In genomic region chr7:3981281-3981680, GRCh38 we compare ENCODE assay signal across 17 cellular contexts.
DNase-seq lines count a peak whose midpoint lies in the region; ATAC-seq, FAIRE-seq and TF ChIP-seq lines count a peak whose summit lies in the region.
"Had no signal": no experiment of that assay in that cellular context is flagged by ENCODE, and none has a peak within 500 bp of the region (broad histone marks: within the 10 kb centered on the region; RNA-seq: fewer than 3 reads in every experiment).

No MANE protein-coding gene starts in this region.

- TF ChIP-seq RAD21 in H1 (IDR thresholded peaks at IDR 0.05 in 1 of 2, conservative IDR thresholded peaks at IDR 0.05 in 1 of 2; ENCODE audit: low read depth in 2 of 2, low read length in 2 of 2): peak; percentile 30 to 37; a peak in 3 of 4 replicates

- BruUV-seq in Caco-2 (replicated peaks; lab: Mats Ljungman, UMichigan): no TSS peak

- H3K9me3 Mint-ChIP-seq in GM23338: peaks cover 6% of the 10 kb centered on the region; the same call in 2 of the 3 replicates
- no peaks in the 10 kb centered on the region for H3K9me3 Mint-ChIP-seq in Caco-2 (ENCODE audit: unreplicated experiment)
- H3K9me3 Mint-ChIP-seq: CD4-positive, alpha-beta T cell had no signal

- H3K36me3 Mint-ChIP-seq in GM23338 (ENCODE audit: low read depth) (peaks cover 6% of the 10 kb centered on the region), Caco-2 (ENCODE audit: insufficient read depth, unreplicated experiment) (no peaks in the 10 kb centered on the region)

- H3K4ac ChIP-seq in H1 (replicated peaks; ENCODE audit: insufficient read length, low read depth, low read length) (no peak overlapping the region), mesendoderm (ENCODE audit: low read depth, low read length) (no peak overlapping the region)

- H4K91ac ChIP-seq in H1 (replicated peaks; ENCODE audit: insufficient read length, low read length): no peak overlapping the region

- H3K4me3 ChIP-seq in GM23338 (no peak overlapping the region), H1 (ENCODE audit: extremely low read depth in 1 of 4, insufficient read depth in 2 of 4, low read depth in 3 of 4, low read length in 4 of 4) (no peak overlapping the region), mesendoderm (ENCODE audit: low read length) (no peak overlapping the region), rectal smooth muscle tissue (ENCODE audit: low read length) (no peak overlapping the region), Caco-2 (ENCODE audit: low read depth, low read length) (no peak overlapping the region), mucosa of descending colon (no peak overlapping the region)
- H3K4me3 ChIP-seq: GM12878 had no signal

- H2AFZ ChIP-seq in GM23338: no peak overlapping the region
- no peak overlapping the region for H2AFZ ChIP-seq in H1 (ENCODE audit: low read length)

- peaks cover 11% of the 10 kb centered on the region for H3K4me1 Mint-ChIP-seq in GM23338
- H3K4me1 Mint-ChIP-seq in Caco-2 (ENCODE audit: low read depth, unreplicated experiment): peaks cover 7% of the 10 kb centered on the region
- H3K4me1 Mint-ChIP-seq: B cell had no signal

- no peak for FAIRE-seq in H1 (lab: Jason Lieb, UNC)
- FAIRE-seq: A204.1, GM12878, H54 had no signal

- H3K23me2 ChIP-seq in H1 (ENCODE audit: low read depth, low read length): no peaks in the 10 kb centered on the region

- H2BK5ac ChIP-seq in H1 (ENCODE audit: low read depth, low read length) (no peak overlapping the region), mesendoderm (ENCODE audit: low read length) (no peak overlapping the region)

- H4K5ac ChIP-seq in H1 (ENCODE audit: insufficient read length, low read depth, low read length): no peak overlapping the region
- H4K5ac ChIP-seq in mesendoderm (ENCODE audit: low read length): no peak overlapping the region

- no peak for DNase-seq in GM23338 (ENCODE audit: low spot score)
- no peak for DNase-seq in H1 (ENCODE audit: low read depth in 1 of 2, low spot score in 2 of 2)
- DNase-seq in mesendoderm: no peak
- no peak for DNase-seq in H4 (ENCODE audit: low spot score)
- no peak for DNase-seq in Caco-2
- DNase-seq in mucosa of descending colon: no peak
- DNase-seq: C1 segment of cervical spinal cord; CD4-positive, alpha-beta T cell; DMS79; IMR-90 had no signal

- H3K4me2 ChIP-seq in GM23338 (no peak overlapping the region), H1 (ENCODE audit: insufficient read depth in 1 of 2, low read depth in 2 of 2, low read length in 2 of 2) (no peak overlapping the region), mesendoderm (ENCODE audit: low read length) (no peak overlapping the region)

- H2BK120ac ChIP-seq in H1 (replicated peaks; ENCODE audit: low read depth, low read length) (no peak overlapping the region), mesendoderm (ENCODE audit: low read depth, low read length) (no peak overlapping the region)

- no peak for TF ChIP-seq POLR2A in H1 (IDR thresholded peaks at IDR 0.05; ENCODE audit: control extremely low read depth in 1 of 2, low read depth in 2 of 2, low read length in 2 of 2)

- no peaks in the 10 kb centered on the region for H3F3A ChIP-seq in GM23338 (replicated peaks; ENCODE audit: low read depth)

- no peak overlapping the region for H2AK5ac ChIP-seq in H1 (ENCODE audit: low read depth, low read length)
- H2AK5ac ChIP-seq in mesendoderm (ENCODE audit: low read length): no peak overlapping the region

- H3K79me1 ChIP-seq in H1 (ENCODE audit: low read depth, low read length) (no peaks in the 10 kb centered on the region), mesendoderm (ENCODE audit: low read length) (no peaks in the 10 kb centered on the region)

- H3K27me3 ChIP-seq in GM23338 (ENCODE audit: insufficient read depth): no peaks in the 10 kb centered on the region
- no peaks in the 10 kb centered on the region for H3K27me3 ChIP-seq in H1 (replicated peaks in 1 of 4; ENCODE audit: control insufficient read depth in 3 of 4, extremely low read depth in 1 of 4, insufficient read depth in 3 of 4, low read length in 3 of 4)
- no peaks in the 10 kb centered on the region for H3K27me3 ChIP-seq in mesendoderm (ENCODE audit: insufficient read depth, low read length, poor library complexity)
- no peaks in the 10 kb centered on the region for H3K27me3 ChIP-seq in rectal smooth muscle tissue (ENCODE audit: control insufficient read depth, insufficient read depth, low read length)
- H3K27me3 ChIP-seq in Caco-2 (replicated peaks; ENCODE audit: control insufficient read depth, insufficient read depth, low read length): no peaks in the 10 kb centered on the region

- ATAC-seq in GM23338: no peak
- ATAC-seq in mucosa of descending colon: no peak
- ATAC-seq: GM12878, HCT116 had no signal

- peak overlapping the region; percentile 27; the same call in 1 of the 2 replicates for H3K27ac Mint-ChIP-seq in GM23338
- H3K27ac Mint-ChIP-seq in Caco-2 (ENCODE audit: unreplicated experiment): no peak overlapping the region
- H3K27ac Mint-ChIP-seq: B cell; CD4-positive, alpha-beta T cell had no signal

- H2BK15ac ChIP-seq in H1 (ENCODE audit: low read length): no peak overlapping the region
- no peak overlapping the region for H2BK15ac ChIP-seq in mesendoderm (replicated peaks; ENCODE audit: low read depth)

- H3K9me2 ChIP-seq in GM23338 (ENCODE audit: insufficient read depth): no peaks in the 10 kb centered on the region

- TF ChIP-seq CTCF in GM23338 (conservative IDR thresholded peaks at IDR 0.05; ENCODE audit: low read depth in 2 of 2): peak in 1 of 2 experiments; percentile 43; a peak in 2 of 4 replicates
- TF ChIP-seq CTCF in H1 (IDR thresholded peaks at IDR 0.05; ENCODE audit: control extremely low read depth in 1 of 3, insufficient read depth in 1 of 3, low read depth in 1 of 3, low read length in 3 of 3): no peak
- no peak for TF ChIP-seq CTCF in Caco-2 (IDR thresholded peaks at IDR 0.05; ENCODE audit: insufficient read depth in 1 of 2, low read depth in 1 of 2, low read length in 1 of 2, severe bottlenecking in 1 of 2, unreplicated experiment in 1 of 2)
- TF ChIP-seq CTCF in mucosa of descending colon (IDR thresholded peaks at IDR 0.05): no peak

- H4K20me1 ChIP-seq in GM23338 (replicated peaks; ENCODE audit: insufficient read depth): no peaks in the 10 kb centered on the region
- H4K20me1 ChIP-seq in H1 (replicated peaks in 1 of 2; ENCODE audit: control insufficient read depth in 1 of 2, insufficient read depth in 2 of 2, low read length in 2 of 2): no peaks in the 10 kb centered on the region

- no peak overlapping the region; the same call in 1 of the 2 replicates for H4K8ac ChIP-seq in H1 (ENCODE audit: extremely low read depth, insufficient read depth, low read length)
- no peak overlapping the region for H4K8ac ChIP-seq in mesendoderm (ENCODE audit: low read depth, low read length)

- no peak overlapping the region for H3K14ac ChIP-seq in H1 (ENCODE audit: insufficient read length)

- H3K79me2 ChIP-seq in GM23338 (replicated peaks; ENCODE audit: insufficient read depth) (no peaks in the 10 kb centered on the region), H1 (ENCODE audit: control insufficient read depth in 1 of 2, insufficient read depth in 2 of 2, low read length in 2 of 2) (no peaks in the 10 kb centered on the region), mesendoderm (ENCODE audit: control insufficient read depth, insufficient read depth, low read length) (no peaks in the 10 kb centered on the region)

- POLR2A ChIA-PET in H1 (lab: Charles Lee; ENCODE audit: partially characterized antibody) (no interaction called here), Caco-2 (lab: Charles Lee) (no interaction called here)

- H3K18ac ChIP-seq in H1 (ENCODE audit: extremely low read depth, low read length) (no peak overlapping the region), mesendoderm (ENCODE audit: low read length) (no peak overlapping the region)

- no peak overlapping the region for H2BK20ac ChIP-seq in H1 (ENCODE audit: low read length)

- H3K23ac ChIP-seq in H1 (ENCODE audit: insufficient read length) (no peak overlapping the region), mesendoderm (ENCODE audit: low read length) (no peak overlapping the region)

- H3K56ac ChIP-seq in H1 (replicated peaks; ENCODE audit: insufficient read length, low read depth, low read length) (no peak overlapping the region), mesendoderm (ENCODE audit: low read length) (no peak overlapping the region)

- H3K4me1 ChIP-seq in GM23338 (ENCODE audit: insufficient read depth) (peaks cover 7% of the 10 kb centered on the region), H1 (replicated peaks in 1 of 4; ENCODE audit: control insufficient read depth in 3 of 4, insufficient read depth in 4 of 4, low read length in 3 of 4) (peaks cover 1 to 11% (median 7%) of the 10 kb centered on the region in 4 experiments; a peak in 5 of 7 replicates), mesendoderm (ENCODE audit: control insufficient read depth, low read depth, low read length) (peaks cover 5% of the 10 kb centered on the region), rectal smooth muscle tissue (ENCODE audit: control insufficient read depth, insufficient read depth, low read length) (peaks cover 2% of the 10 kb centered on the region), Caco-2 (0 out of 2 replicates have a peak, but pooled peaks cover 9% of the 10 kb centered on the region), mucosa of descending colon (ENCODE audit: low read depth) (no peaks in the 10 kb centered on the region)

- intact Hi-C loops in Caco-2 (cut with micrococcal nuclease; ENCODE audit: unreplicated experiment) (no loop called here), mucosa of descending colon (cut with DNase I, micrococcal nuclease) (no loop called here)

- WGBS in H1 (ENCODE audit: extremely low coverage in 1 of 2, insufficient coverage in 1 of 2, insufficient read length in 1 of 2, insufficient replicate concordance in 2 of 2, low coverage in 1 of 2, low lambda C conversion rate in 2 of 2, missing lambda C conversion rate in 1 of 2), 2 experiments: 93% methylated on average over 3 of the region's 3 CpGs; no CpG with 5 or more reads in 1 of the 2 experiments
- WGBS in mesendoderm (ENCODE audit: extremely low coverage, insufficient coverage, low lambda C conversion rate): no CpG with 5 or more reads among the region's 3 CpGs

- H3K4me3 Mint-ChIP-seq in GM23338: no peak overlapping the region
- H3K4me3 Mint-ChIP-seq in Caco-2 (ENCODE audit: unreplicated experiment): no peak overlapping the region
- H3K4me3 Mint-ChIP-seq: B cell; CD4-positive, alpha-beta T cell had no signal

- TF ChIP-seq EP300 in H1 (IDR thresholded peaks at IDR 0.05; ENCODE audit: borderline replicate concordance in 1 of 2, low read depth in 2 of 2, low read length in 2 of 2): no peak

- H3K9me3 ChIP-seq in H1 (ENCODE audit: insufficient read depth in 2 of 2, low read depth in 1 of 2, low read length in 1 of 2) (no peaks in the 10 kb centered on the region; a peak in 1 of 4 replicates), Caco-2 (no peaks in the 10 kb centered on the region), mucosa of descending colon (no peaks in the 10 kb centered on the region)

- H3K36me3 ChIP-seq in GM23338 (ENCODE audit: insufficient read depth) (no peaks in the 10 kb centered on the region), H1 (ENCODE audit: control insufficient read depth in 2 of 4, insufficient read depth in 4 of 4, low read length in 3 of 4) (no peaks in the 10 kb centered on the region), mesendoderm (ENCODE audit: control insufficient read depth, insufficient read depth, low read length) (no peaks in the 10 kb centered on the region), rectal smooth muscle tissue (ENCODE audit: control insufficient read depth, insufficient read depth, low read length) (no peaks in the 10 kb centered on the region), Caco-2 (ENCODE audit: control insufficient read depth, insufficient read depth, low read length) (no peaks in the 10 kb centered on the region), mucosa of descending colon (ENCODE audit: low read depth) (no peaks in the 10 kb centered on the region)

- H3K27me3 Mint-ChIP-seq in GM23338 (ENCODE audit: insufficient read depth, low read depth, poor library complexity): peaks cover 4% of the 10 kb centered on the region
- H3K27me3 Mint-ChIP-seq in Caco-2 (ENCODE audit: insufficient read depth, unreplicated experiment): no peaks in the 10 kb centered on the region
- H3K27me3 Mint-ChIP-seq: B cell; CD4-positive, alpha-beta T cell had no signal

- H2BK12ac ChIP-seq in H1 (ENCODE audit: low read depth, low read length): 0 out of 2 replicates have a peak overlapping the region, but pooled peaks have one; percentile 30

- H3K27ac ChIP-seq in GM23338 (ENCODE audit: low read depth) (no peak overlapping the region), H1 (ENCODE audit: low read depth, low read length) (no peak overlapping the region), mesendoderm (ENCODE audit: low read depth, low read length) (peak overlapping the region; percentile 18), rectal smooth muscle tissue (ENCODE audit: low read depth, low read length) (peak overlapping the region; percentile 0)
- H3K27ac ChIP-seq: HL-60 had no signal

- H3K9ac ChIP-seq in H1 (replicated peaks in 1 of 4; ENCODE audit: extremely low read depth in 1 of 4, low read depth in 3 of 4, low read length in 3 of 4): no peak overlapping the region
- no peak overlapping the region for H3K9ac ChIP-seq in mesendoderm (ENCODE audit: low read length)
- no peak overlapping the region for H3K9ac ChIP-seq in rectal smooth muscle tissue (ENCODE audit: low read length)

- CTCF ChIA-PET in H1 (lab: Charles Lee; ENCODE audit: partially characterized antibody): interaction anchor here (0.6 to 2.4 kb wide), 8 partner anchors 8 to 935 kb away, joined by 3 to 6 read pairs (median 3); no protein-coding TSS in a partner anchor
- CTCF ChIA-PET in Caco-2 (lab: Charles Lee): no interaction called here

Comparison
In these comparisons a context has a peak if more than half of its experiments do, and no peak if none do; other contexts are left out.
1. H3K27ac ChIP-seq: peak in mesendoderm (single experiment) and rectal smooth muscle tissue (single experiment); none in GM23338 (single experiment) and H1 (single experiment).